15 cellular contexts compared by ENCODE assay signal in the genomic region with DNA sequence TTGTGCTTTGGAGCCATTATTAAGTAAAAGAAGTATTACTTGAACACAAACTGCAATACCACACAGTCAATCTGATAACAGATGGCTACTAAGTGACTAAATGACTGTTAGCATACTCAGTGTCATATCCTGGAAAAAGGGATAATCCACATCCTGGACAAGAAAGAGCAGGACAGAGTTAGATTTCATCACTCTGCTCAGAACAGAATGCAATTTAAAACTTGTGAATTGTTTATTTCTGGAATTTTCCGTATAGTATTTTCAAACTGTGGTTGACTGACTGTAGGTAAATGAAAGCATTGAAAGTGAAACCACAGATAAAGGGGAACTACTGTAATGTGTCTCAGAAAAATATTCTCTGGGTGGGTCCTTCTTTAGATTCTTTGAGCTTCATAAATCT.
DNase-seq lines count a peak whose midpoint lies in the region; ATAC-seq and TF ChIP-seq lines count a peak whose summit lies in the region.
"Had no signal": no experiment of that assay in that cellular context is flagged by ENCODE, and none has a peak within 500 bp of the region (broad histone marks: within the 10 kb centered on the region; RNA-seq: fewer than 3 reads in every experiment).

No MANE protein-coding gene starts in this region.

- no peak for DNase-seq in stimulated activated naive CD8-positive, alpha-beta T cell treated with anti-CD3 and anti-CD28 coated beads, Interleukin-15, amount 100 ng/mL, for 72 hours
- DNase-seq in stimulated activated naive CD8-positive, alpha-beta T cell treated with anti-CD3 and anti-CD28 coated beads, Interleukin-15, Interleukin-2, amounts not matched to agents 100 U/mL and 50 U/mL, for 24 hours: no peak
- DNase-seq in right lobe of liver (no peak), HuH-7.5 (ENCODE audit: low spot score) (no peak), DMS79 treated with DMSO at 0.1 percent for 48 hours (lab: John Stamatoyannopoulos, UW) (no peak)
- no peak for DNase-seq in activated naive CD4-positive, alpha-beta T cell (lab: John Stamatoyannopoulos, UW)
- DNase-seq: activated CD4-positive, alpha-beta T cell treated with anti-CD3 and anti-CD28 coated beads, Interleukin-2, amount 10 ng/mL, durations not matched to agents 24 days and 14 days; EL; hypothalamus; NCI-H1436 treated with DMSO at 0.1 percent for 48 hours; small intestine had no signal

- no peak overlapping the region for H3K27ac ChIP-seq in right lobe of liver
- H3K27ac ChIP-seq: A549 had no signal

- H3K9me3 Mint-ChIP-seq in stimulated activated naive CD8-positive, alpha-beta T cell treated with anti-CD3 and anti-CD28 coated beads, Interleukin-15, amount 100 ng/mL, for 72 hours: peaks cover 12 to 14% of the 10 kb centered on the region in 2 donors

- H3K4me1 Mint-ChIP-seq in stimulated activated naive CD8-positive, alpha-beta T cell treated with anti-CD3 and anti-CD28 coated beads, Interleukin-15, amount 100 ng/mL, for 72 hours: peaks cover 8% of the 10 kb centered on the region
- H3K4me1 Mint-ChIP-seq: activated naive CD4-positive, alpha-beta T cell treated with anti-CD3 and anti-CD28 coated beads, Interleukin-2, amount 50 U/mL, for 24 hours had no signal

- H3K4me1 ChIP-seq in right lobe of liver: no peaks in the 10 kb centered on the region
- H3K4me1 ChIP-seq: A549 had no signal

- no peaks in the 10 kb centered on the region for H3K27me3 ChIP-seq in right lobe of liver

- H3K4me3 Mint-ChIP-seq in stimulated activated naive CD8-positive, alpha-beta T cell treated with anti-CD3 and anti-CD28 coated beads, Interleukin-15, amount 100 ng/mL, for 72 hours: no peak overlapping the region
- H3K4me3 Mint-ChIP-seq: activated CD4-positive, alpha-beta T cell treated with anti-CD3 and anti-CD28 coated beads, Interleukin-2, amount 10 ng/mL, durations not matched to agents 24 days and 14 days; activated naive CD4-positive, alpha-beta T cell treated with anti-CD3 and anti-CD28 coated beads, Interleukin-2, amount 50 U/mL, for 24 hours had no signal

- ATAC-seq in stimulated activated naive CD8-positive, alpha-beta T cell treated with anti-CD3 and anti-CD28 coated beads, Interleukin-15, amount 100 ng/mL, for 72 hours: peak; percentile 76
- no peak for ATAC-seq in stimulated activated naive CD8-positive, alpha-beta T cell treated with anti-CD3 and anti-CD28 coated beads, Interleukin-15, Interleukin-2, amounts not matched to agents 100 U/mL and 50 U/mL, for 24 hours
- ATAC-seq in HG02763 (IDR thresholded peaks at IDR 0.05; ENCODE audit: unreplicated experiment) (peak; percentile 96), HG03469 (IDR thresholded peaks at IDR 0.05; ENCODE audit: unreplicated experiment) (peak; percentile 91), right lobe of liver (no peak)
- ATAC-seq: A549 had no signal

- no peak for TF ChIP-seq POLR2A in right lobe of liver (IDR thresholded peaks at IDR 0.05)

- no peak for TF ChIP-seq CTCF in right lobe of liver (IDR thresholded peaks at IDR 0.05)

- no peaks in the 10 kb centered on the region for H3K9me3 ChIP-seq in right lobe of liver
- H3K9me3 ChIP-seq: A549 had no signal

- H3K36me3 ChIP-seq in right lobe of liver: no peaks in the 10 kb centered on the region

- 43% methylated on average over 1 of the region's 1 CpG for WGBS in right lobe of liver (ENCODE audit: insufficient coverage, low coverage, low lambda C conversion rate, missing lambda C conversion rate)

- no peaks in the 10 kb centered on the region for H3K27me3 Mint-ChIP-seq in stimulated activated naive CD8-positive, alpha-beta T cell treated with anti-CD3 and anti-CD28 coated beads, Interleukin-15, amount 100 ng/mL, for 72 hours
- H3K27me3 Mint-ChIP-seq: activated CD4-positive, alpha-beta T cell treated with anti-CD3 and anti-CD28 coated beads, Interleukin-2, amount 10 ng/mL, durations not matched to agents 24 days and 14 days; activated naive CD4-positive, alpha-beta T cell treated with anti-CD3 and anti-CD28 coated beads, Interleukin-2, amount 50 U/mL, for 24 hours had no signal

- intact Hi-C loops in right lobe of liver (cut with DNase I): no loop called here

- H3K4me3 ChIP-seq in right lobe of liver: no peak overlapping the region
- H3K4me3 ChIP-seq: A549 had no signal

- no peak overlapping the region for H3K27ac Mint-ChIP-seq in stimulated activated naive CD8-positive, alpha-beta T cell treated with anti-CD3 and anti-CD28 coated beads, Interleukin-15, amount 100 ng/mL, for 72 hours
- H3K27ac Mint-ChIP-seq: activated CD4-positive, alpha-beta T cell treated with anti-CD3 and anti-CD28 coated beads, Interleukin-2, amount 10 ng/mL, durations not matched to agents 24 days and 14 days; activated naive CD4-positive, alpha-beta T cell treated with anti-CD3 and anti-CD28 coated beads, Interleukin-2, amount 50 U/mL, for 24 hours had no signal

Comparison
In these comparisons a context has a peak if more than half of its experiments do, and no peak if none do; other contexts are left out.
1. ATAC-seq: peak in stimulated activated naive CD8-positive, alpha-beta T cell treated with anti-CD3 and anti-CD28 coated beads, Interleukin-15, amount 100 ng/mL, for 72 hours (single experiment), HG02763 (single experiment) and HG03469 (single experiment); none in stimulated activated naive CD8-positive, alpha-beta T cell treated with anti-CD3 and anti-CD28 coated beads, Interleukin-15, Interleukin-2, amounts not matched to agents 100 U/mL and 50 U/mL, for 24 hours (single experiment) and right lobe of liver (0 of 4).